In the genomic region with DNA sequence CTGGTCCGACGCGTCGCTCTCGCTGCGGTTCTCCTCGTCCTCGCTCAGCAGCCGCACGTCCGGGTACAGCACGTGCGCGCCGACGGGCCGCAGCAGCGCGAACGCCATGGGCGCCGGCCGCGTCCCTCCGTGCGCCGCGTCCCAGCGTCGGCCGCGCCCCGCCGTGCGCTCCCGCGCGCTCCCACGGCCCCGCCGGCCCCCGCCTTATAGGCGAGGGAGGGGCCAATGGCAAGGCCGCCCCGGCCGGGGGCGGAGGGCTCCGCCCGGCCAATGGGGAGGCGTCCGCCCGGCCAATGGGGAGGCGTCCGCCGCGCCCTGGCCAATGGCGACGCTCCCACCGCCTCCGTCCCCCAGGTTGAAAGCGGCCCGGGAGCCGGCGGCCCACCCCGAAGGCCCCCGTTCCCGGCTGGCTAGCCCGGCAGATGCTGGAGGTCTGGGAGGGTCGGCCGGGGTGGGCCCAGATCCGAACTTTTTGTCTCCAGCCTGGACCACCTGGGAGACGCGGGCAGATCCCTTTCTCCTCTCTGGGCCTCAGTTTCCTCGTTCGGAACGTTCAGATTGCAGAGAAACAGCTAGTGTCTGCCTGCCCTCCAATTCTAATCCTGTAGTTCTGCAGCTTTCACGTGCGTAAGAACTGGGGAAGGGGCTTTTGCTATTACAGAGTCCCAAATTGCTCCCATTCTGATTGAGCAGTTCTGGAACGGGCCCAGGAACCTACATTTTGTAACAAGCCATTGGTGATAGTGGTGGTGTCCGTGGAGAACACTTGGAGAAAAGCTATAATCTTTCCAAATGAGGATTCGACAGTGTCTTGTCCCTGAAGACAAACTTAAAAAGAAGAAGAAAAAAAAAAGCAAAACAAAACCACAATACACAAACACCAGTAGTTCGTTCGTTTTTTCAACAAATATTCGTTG, we compare ENCODE assay signal across 8 cellular contexts. TPM values are rescaled to one million over a fixed set of nuclear protein-coding genes. Genes with fewer than 3 reads are reported as not detected.
DNase-seq lines count a peak whose midpoint lies in the region; ATAC-seq lines count a peak whose summit lies in the region.
"Had no signal": no experiment of that assay in that cellular context is flagged by ENCODE, and none has a peak within 500 bp of the region (broad histone marks: within the 10 kb centered on the region; RNA-seq: fewer than 3 reads in every experiment).

Gene TCF15 (minus strand): TSS at position 180 of the 917 bp plus-strand sequence. CDS start 72 bp downstream, at position 108.

- H3K27me3 ChIP-seq in skeletal muscle tissue (ENCODE audit: control insufficient read depth in 3 of 3, insufficient read depth in 3 of 3, low read length in 3 of 3): peaks cover 49 to 55% (median 54%) of the 10 kb centered on the region in 3 donors

- CTCF ChIA-PET in T-cell (lab: Charles Lee): interaction anchor here in 1 of 2 donors (0.6 kb wide), 1 partner anchor 344 kb away, joined by 4 read pairs; no protein-coding TSS in a partner anchor

- peaks cover 55 to 74% of the 10 kb centered on the region in 2 donors for H3K27me3 Mint-ChIP-seq in T-cell

- no peaks in the 10 kb centered on the region for H3K9me3 Mint-ChIP-seq in T-cell

- POLR2A ChIA-PET in T-cell (lab: Charles Lee): interaction anchor here in 1 of 2 donors (0.6 kb wide), 1 partner anchor 431 kb away, joined by 4 read pairs; no protein-coding TSS in a partner anchor

- H3K27ac Mint-ChIP-seq in T-cell: no peak within 1 kb of the TSS

- H3K4me3 Mint-ChIP-seq in T-cell: peak within 1 kb of the TSS in 1 of 3 donors; percentile 59

- H3K9me3 ChIP-seq in skeletal muscle tissue (ENCODE audit: control insufficient read depth in 3 of 3, low read length in 3 of 3): no peaks in the 10 kb centered on the region

- ATAC-seq in T-cell (replicated peaks in 1 of 4) (peak in 3 of 4 experiments; percentile 36 to 49 (median 40)), GM21619 (IDR thresholded peaks at IDR 0.05; ENCODE audit: unreplicated experiment) (no peak), HG02852 (IDR thresholded peaks at IDR 0.05; ENCODE audit: unreplicated experiment) (no peak), GM21717 (IDR thresholded peaks at IDR 0.05; ENCODE audit: unreplicated experiment) (no peak)

- peak within 1 kb of the TSS; percentile 50 for H3K27ac ChIP-seq in skeletal muscle tissue (ENCODE audit: low read depth, low read length)

- H3K36me3 Mint-ChIP-seq in T-cell: no peaks in the 10 kb centered on the region

- H3K4me3 ChIP-seq in skeletal muscle tissue (ENCODE audit: low read length in 3 of 3): peak within 1 kb of the TSS; percentile 54 to 66 (median 60)

- no peaks in the 10 kb centered on the region for H3K36me3 ChIP-seq in skeletal muscle tissue (ENCODE audit: control insufficient read depth in 3 of 3, insufficient read depth in 3 of 3, low read length in 3 of 3)

- DNase-seq in HPDE6-E6E7 (ENCODE audit: extremely low spot score) (peak; percentile 41), T-cell (no peak), glomerular visceral epithelial cell (ENCODE audit: extremely low spot score) (peak; percentile 15)

- H3K9ac ChIP-seq in skeletal muscle tissue (ENCODE audit: low read depth in 1 of 3, low read length in 3 of 3): peak within 1 kb of the TSS in 1 of 3 donors; percentile 72

- peaks cover 12 to 14% (median 13%) of the 10 kb centered on the region in 3 donors for H3K4me1 Mint-ChIP-seq in T-cell

- H3K4me1 ChIP-seq in skeletal muscle tissue (ENCODE audit: control insufficient read depth in 3 of 3, insufficient read depth in 3 of 3, low read length in 3 of 3): peaks cover 5 to 6% (median 5%) of the 10 kb centered on the region in 3 donors

RNA-seq across cellular contexts. Expression of gene TCF15, which starts in this region (rescaled TPM):
- total RNA-seq in T-cell (not detected), skeletal muscle tissue (2.1 TPM)
- total RNA-seq: bronchial epithelial cell had no signal

Comparison
In these comparisons a context has a peak if more than half of its experiments do, and no peak if none do; other contexts are left out.
1. Peak in ATAC-seq in T-cell; RNA of the gene not detected or under 1 TPM.
2. DNase-seq: peak in HPDE6-E6E7 (single experiment) and glomerular visceral epithelial cell (single experiment); none in T-cell (0 of 34).